ENCODE assay signal across 14 cellular contexts in the genomic region with DNA sequence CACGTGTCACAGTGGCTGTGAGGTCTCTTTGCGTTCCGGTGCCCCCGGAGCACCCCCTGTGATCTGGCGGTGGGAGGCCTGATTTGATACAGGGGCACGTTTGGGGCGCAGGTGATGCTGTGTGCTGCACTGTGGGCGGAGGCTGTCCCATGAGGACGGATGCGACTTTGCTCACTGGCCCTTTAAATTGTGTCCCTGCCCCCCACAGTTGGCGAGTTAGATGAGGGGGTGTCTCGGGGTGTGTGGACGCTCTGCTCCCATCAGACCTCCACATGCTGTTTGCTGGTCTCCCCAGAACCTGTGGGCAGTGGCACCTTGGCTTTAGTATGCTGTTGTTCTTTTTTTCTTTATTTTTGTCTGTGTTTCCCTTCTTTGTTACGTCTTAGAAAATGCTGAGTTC.
"Had no signal": no experiment of that assay in that cellular context is flagged by ENCODE, and none has a peak within 500 bp of the region (broad histone marks: within the 10 kb centered on the region; RNA-seq: fewer than 3 reads in every experiment).

No MANE protein-coding gene starts in this region.

- H3K27me3 Mint-ChIP-seq: memory B cell; stimulated activated naive CD8-positive, alpha-beta T cell treated with anti-CD3 and anti-CD28 coated beads, Interleukin-15, Interleukin-2, amounts not matched to agents 100 ng/mL and 50 ng/mL, for 24 hours had no signal

- H3K9me3 ChIP-seq: breast epithelium, esophagus squamous epithelium, psoas muscle, tibial nerve had no signal

- ATAC-seq: activated CD4-positive, CD25-positive, alpha-beta regulatory T cell treated with anti-CD3 and anti-CD28 coated beads, Interleukin-2, amount 50 U/mL, for 24 hours; psoas muscle; right cardiac atrium had no signal

- H3K4me3 Mint-ChIP-seq: memory B cell; stimulated activated naive CD8-positive, alpha-beta T cell treated with anti-CD3 and anti-CD28 coated beads, Interleukin-15, Interleukin-2, amounts not matched to agents 100 ng/mL and 50 ng/mL, for 24 hours had no signal

- DNase-seq: activated CD4-positive, alpha-beta T cell treated with anti-CD3 and anti-CD28 coated beads, Interleukin-2, amount 50 U/mL, for 1 hour; activated naive CD4-positive, alpha-beta T cell treated with Interleukin-2 at 50 U/mL for 16 hours; effector CD4-positive, alpha-beta T cell; esophagus squamous epithelium; psoas muscle; right cardiac atrium; T-helper 1 cell; T1000 had no signal

- H3K36me3 ChIP-seq: breast epithelium had no signal

- H3K27ac Mint-ChIP-seq: memory B cell; stimulated activated naive CD8-positive, alpha-beta T cell treated with anti-CD3 and anti-CD28 coated beads, Interleukin-15, Interleukin-2, amounts not matched to agents 100 ng/mL and 50 ng/mL, for 24 hours had no signal

- H3K4me3 ChIP-seq: ascending aorta, breast epithelium, esophagus squamous epithelium, psoas muscle, tibial nerve had no signal

- H3K27ac ChIP-seq: ascending aorta, breast epithelium, esophagus squamous epithelium, psoas muscle, tibial nerve had no signal

- H3K27me3 ChIP-seq: ascending aorta, breast epithelium, esophagus squamous epithelium, tibial nerve had no signal

- H3K9me3 Mint-ChIP-seq: memory B cell; stimulated activated naive CD8-positive, alpha-beta T cell treated with anti-CD3 and anti-CD28 coated beads, Interleukin-15, Interleukin-2, amounts not matched to agents 100 ng/mL and 50 ng/mL, for 24 hours had no signal
